Comparison of ENCODE assay signal across 8 cellular contexts in genomic region chr3:127672429-127673190, GRCh38. TPM values are rescaled to one million over a fixed set of nuclear protein-coding genes. Genes with fewer than 3 reads are reported as not detected.
DNase-seq lines count a peak whose midpoint lies in the region; ATAC-seq and TF ChIP-seq lines count a peak whose summit lies in the region.

Gene ABTB1, plus strand, starts transcription at chr3:127672952. Its CDS starts 74 bp downstream, at chr3:127673026.

- 1% methylated on average over 58 to 102 of the region's 102 CpGs for WGBS in esophagus, 2 donors

- peak; percentile 74 to 92 (median 86) for DNase-seq in CD8-positive, alpha-beta T cell
- DNase-seq in OCI-LY7 (ENCODE audit: low spot score) = peak; percentile 90
- DNase-seq in activated T-cell treated with anti-CD3 and anti-CD28 coated beads for 48 hours (ENCODE audit: low read depth) = peak; percentile 86
- peak; percentile 59 to 83 for DNase-seq in stimulated activated CD8-positive, alpha-beta memory T cell treated with anti-CD3 and anti-CD28 coated beads, Interleukin-7, amount 100 ng/mL, for 4 hours (ENCODE audit: low read depth in 2 of 2)

- H2AFZ ChIP-seq in OCI-LY7 (ENCODE audit: low read length) = peak within 1 kb of the TSS; percentile 90

- peak within 1 kb of the TSS; percentile 63 for H3K9ac ChIP-seq in HUES48 (ENCODE audit: low read depth, low read length)

- peak within 1 kb of the TSS; percentile 87 for H3K4me3 ChIP-seq in CD8-positive, alpha-beta T cell (ENCODE audit: low read depth, low read length)
- peak within 1 kb of the TSS; percentile 90 for H3K4me3 ChIP-seq in HUES48 (ENCODE audit: low read depth, low read length)
- H3K4me3 ChIP-seq in OCI-LY7 (ENCODE audit: low read depth, low read length, poor library complexity, severe bottlenecking) = peak within 1 kb of the TSS; percentile 90
- peak within 1 kb of the TSS; percentile 75 to 84 for H3K4me3 ChIP-seq in esophagus (ENCODE audit: low read depth in 1 of 2, low read length in 2 of 2)
- peak within 1 kb of the TSS; percentile 62 to 96 for H3K4me3 ChIP-seq in muscle layer of duodenum (ENCODE audit: low read depth in 1 of 2, low read length in 2 of 2)

- TSS peak; percentile 90 for BruUV-seq in OCI-LY7 (replicated peaks; lab: Mats Ljungman, UMichigan)

- CTCF ChIA-PET in CD8-positive, alpha-beta T cell (lab: Charles Lee) = no interaction called here
- CTCF ChIA-PET in OCI-LY7 (lab: Charles Lee; ENCODE audit: unreplicated experiment) = no interaction called here

- H3K9me3 ChIP-seq in CD8-positive, alpha-beta T cell (ENCODE audit: low read length) = no peaks in the 10 kb centered on the region
- H3K9me3 ChIP-seq in HUES48 (ENCODE audit: control insufficient read depth, insufficient read depth, low read length) (no peaks in the 10 kb centered on the region), OCI-LY7 (ENCODE audit: low read length) (no peaks in the 10 kb centered on the region), esophagus (ENCODE audit: control insufficient read depth in 2 of 2, insufficient read depth in 1 of 2, low read depth in 1 of 2, low read length in 1 of 2) (no peaks in the 10 kb centered on the region), muscle layer of duodenum (ENCODE audit: control insufficient read depth in 1 of 2, low read length in 2 of 2) (no peaks in the 10 kb centered on the region)

- peak within 1 kb of the TSS; percentile 99 for H3K27ac Mint-ChIP-seq in CD8-positive, alpha-beta T cell

- H3K4me1 ChIP-seq in CD8-positive, alpha-beta T cell (ENCODE audit: insufficient read depth, low read length) = peaks cover 31% of the 10 kb centered on the region
- H3K4me1 ChIP-seq in HUES48 (ENCODE audit: control insufficient read depth, insufficient read depth, low read length) (peaks cover 7% of the 10 kb centered on the region), OCI-LY7 (ENCODE audit: insufficient read depth, low read length, poor library complexity, severe bottlenecking) (peaks cover 24% of the 10 kb centered on the region), esophagus (ENCODE audit: control insufficient read depth in 2 of 2, insufficient read depth in 2 of 2, low read length in 1 of 2) (peaks cover 0 to 18% of the 10 kb centered on the region in 2 donors), muscle layer of duodenum (ENCODE audit: control insufficient read depth in 1 of 2, insufficient read depth in 2 of 2, low read length in 2 of 2) (peaks cover 0 to 28% of the 10 kb centered on the region in 2 donors)

- H3K27me3 Mint-ChIP-seq in CD8-positive, alpha-beta T cell (ENCODE audit: low read depth) = no peaks in the 10 kb centered on the region

- H3K27me3 ChIP-seq in CD8-positive, alpha-beta T cell (ENCODE audit: insufficient read depth, low read length) = no peaks in the 10 kb centered on the region
- H3K27me3 ChIP-seq in HUES48 (ENCODE audit: control insufficient read depth, insufficient read depth, low read length) = peaks cover 4% of the 10 kb centered on the region; the same call in 1 of the 2 replicates
- no peaks in the 10 kb centered on the region for H3K27me3 ChIP-seq in esophagus (ENCODE audit: control insufficient read depth in 1 of 2, insufficient read depth in 2 of 2, low read length in 2 of 2)
- no peaks in the 10 kb centered on the region for H3K27me3 ChIP-seq in muscle layer of duodenum (ENCODE audit: low read depth, low read length)

- H3K36me3 ChIP-seq in CD8-positive, alpha-beta T cell (ENCODE audit: insufficient read depth, low read length) = peaks cover 9% of the 10 kb centered on the region
- H3K36me3 ChIP-seq in HUES48 (ENCODE audit: control insufficient read depth, insufficient read depth, low read length) (no peaks in the 10 kb centered on the region), OCI-LY7 (ENCODE audit: insufficient read depth, low read length) (no peaks in the 10 kb centered on the region), esophagus (ENCODE audit: control insufficient read depth in 2 of 2, insufficient read depth in 2 of 2, low read length in 1 of 2) (peaks cover 0 to 14% of the 10 kb centered on the region in 2 donors), muscle layer of duodenum (ENCODE audit: control insufficient read depth in 1 of 2, insufficient read depth in 2 of 2, low read length in 2 of 2) (peaks cover 0 to 17% of the 10 kb centered on the region in 2 donors)

- H3K36me3 Mint-ChIP-seq in CD8-positive, alpha-beta T cell = peaks cover 20% of the 10 kb centered on the region

- intact Hi-C loops in CD8-positive, alpha-beta T cell (cut with DNase I, micrococcal nuclease) = loop anchor here (1.0 to 10.0 kb wide), 16 partner anchors 44 to 1758 kb away; partner anchors contain the start of genes CHCHD6 (in 2 of the 2), PLXNA1 (in 2 of the 2), ZXDC (in 2 of the 2) and EEFSEC (in 1 of the 2)
- intact Hi-C loops in OCI-LY7 (cut with micrococcal nuclease; ENCODE audit: unreplicated experiment) = loop anchor here (2.0 to 5.0 kb wide), 3 partner anchors 64 to 95 kb away; partner anchors contain the start of gene MCM2

- H3K4me3 Mint-ChIP-seq in CD8-positive, alpha-beta T cell = peak within 1 kb of the TSS; percentile 93

- H3K9me3 Mint-ChIP-seq in CD8-positive, alpha-beta T cell = no peaks in the 10 kb centered on the region

- H3K27ac ChIP-seq in CD8-positive, alpha-beta T cell (ENCODE audit: low read depth, low read length) = peak within 1 kb of the TSS; percentile 92
- H3K27ac ChIP-seq in HUES48 (ENCODE audit: low read depth, low read length) (peak within 1 kb of the TSS; percentile 64), OCI-LY7 (ENCODE audit: low read depth, low read length, poor library complexity, severe bottlenecking) (peak within 1 kb of the TSS; percentile 51), esophagus (ENCODE audit: low read depth in 2 of 2, low read length in 1 of 2) (peak within 1 kb of the TSS; percentile 73 to 85), muscle layer of duodenum (ENCODE audit: low read length) (peak within 1 kb of the TSS; percentile 51)

- TF ChIP-seq CTCF in CD8-positive, alpha-beta T cell (IDR thresholded peaks at IDR 0.05) = no peak
- TF ChIP-seq CTCF in OCI-LY7 (conservative IDR thresholded peaks at IDR 0.05; ENCODE audit: low read length) = no peak; the same call in 1 of the 2 replicates

- no peaks in the 10 kb centered on the region for H3K9me2 ChIP-seq in OCI-LY7 (ENCODE audit: insufficient read depth, low read length)

- ATAC-seq in CD8-positive, alpha-beta T cell = peak; percentile 83
- ATAC-seq in GM19468 (IDR thresholded peaks at IDR 0.05; ENCODE audit: extremely low read depth, unreplicated experiment) = peak; percentile 22

- H3K79me2 ChIP-seq in OCI-LY7 (ENCODE audit: insufficient read depth, low read depth, low read length) = no peaks in the 10 kb centered on the region

- POLR2A ChIA-PET in CD8-positive, alpha-beta T cell (lab: Charles Lee) = interaction anchor here (1.1 to 2.0 kb wide), 7 partner anchors 10 to 83 kb away, joined by 3 to 12 read pairs (median 6); partner anchors contain the start of genes MCM2, PODXL2 and TPRA1
- POLR2A ChIA-PET in OCI-LY7 (lab: Charles Lee) = interaction anchor here (1.2 kb wide), 1 partner anchor 75 kb away, joined by 5 read pairs; the partner anchor contains the start of gene MCM2

- H3K4me2 ChIP-seq in OCI-LY7 (ENCODE audit: low read length) = peak within 1 kb of the TSS; percentile 95

- peaks cover 30% of the 10 kb centered on the region for H3K4me1 Mint-ChIP-seq in CD8-positive, alpha-beta T cell (ENCODE audit: low read depth)

- H4K20me1 ChIP-seq in OCI-LY7 (ENCODE audit: insufficient read depth, low read length) = no peaks in the 10 kb centered on the region

RNA-seq across cellular contexts. Expression of gene ABTB1, which starts in this region (rescaled TPM):
- total RNA-seq in CD8-positive, alpha-beta T cell = 10 to 100 TPM; 86.0 to 88.1 TPM
- total RNA-seq in OCI-LY7 (2014; rRNA removed; shearing (Covaris generic)) = 4.4 and 9.1 TPM in 2 replicates
- total RNA-seq in OCI-LY7 (2022) = 14.0 and 14.5 TPM in 2 replicates
- 10 to 100 TPM; 15.4 to 19.0 TPM for polyA plus RNA-seq in esophagus

Comparison
In these comparisons a context has a peak if more than half of its experiments do, and no peak if none do; other contexts are left out.
1. Peak in every context shown above with its lines: DNase-seq, ATAC-seq, H3K4me3 ChIP-seq and H3K27ac ChIP-seq.
2. RNA of gene ABTB1 (total RNA-seq): 86.0 to 88.1 TPM in CD8-positive, alpha-beta T cell; 4.4 to 14.5 TPM in OCI-LY7; every median in the first group is over 4 times any median in the second.